In the genomic region with DNA sequence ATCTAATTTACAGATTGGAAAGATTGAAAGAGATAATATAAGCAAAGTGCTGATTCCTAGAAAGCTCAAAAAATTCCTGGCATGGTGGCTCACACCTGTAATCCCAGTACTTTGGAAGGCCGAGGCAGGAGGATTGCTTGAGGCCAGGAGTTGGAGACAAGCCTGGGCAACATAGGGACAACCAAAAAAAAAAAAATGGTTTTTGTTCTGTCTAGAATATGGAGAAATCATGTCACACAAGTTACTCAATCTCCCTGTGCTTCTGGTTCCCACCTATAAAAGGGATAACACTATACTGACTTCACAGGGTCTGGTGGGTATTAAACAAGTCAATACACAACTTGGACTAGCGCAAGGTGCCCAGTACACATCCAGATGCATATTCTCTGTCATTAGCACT, we compare ENCODE assay signal across 16 cellular contexts. TPM values are rescaled to one million over a fixed set of nuclear protein-coding genes. Genes with fewer than 3 reads are reported as not detected.
A peak's percentile ranks its signal among the peaks of the same experiment; 100 is the strongest.
DNase-seq lines count a peak whose midpoint lies in the region; ATAC-seq and TF ChIP-seq lines count a peak whose summit lies in the region.
"Had no signal": no experiment of that assay in that cellular context is flagged by ENCODE, and none has a peak within 500 bp of the region (broad histone marks: within the 10 kb centered on the region; RNA-seq: fewer than 3 reads in every experiment).

No MANE protein-coding gene starts in this region.

- no peak for ATAC-seq in activated T-helper 17 cell treated with anti-CD3 and anti-CD28 coated beads, Interleukin-2, amount 50 U/mL, for 72 hours (replicated peaks)
- ATAC-seq in memory B cell (ENCODE audit: low read depth), result no peak
- ATAC-seq in HG02885 (IDR thresholded peaks at IDR 0.05; ENCODE audit: poor library complexity, unreplicated experiment), result no peak

- H3K4me3 ChIP-seq in ACC112 (ENCODE audit: low read depth, low read length) (no peak overlapping the region), adrenal gland (no peak overlapping the region)
- H3K4me3 ChIP-seq: HAP-1 had no signal

- H3K9me3 ChIP-seq in adrenal gland (replicated peaks in 1 of 3), result no peaks in the 10 kb centered on the region
- H3K9me3 ChIP-seq: HAP-1 had no signal

- H3K9me3 Mint-ChIP-seq in CD14-positive monocyte (no peaks in the 10 kb centered on the region), memory B cell (no peaks in the 10 kb centered on the region)
- no peaks in the 10 kb centered on the region for H3K9me3 Mint-ChIP-seq in activated T-helper 17 cell treated with anti-CD3 and anti-CD28 coated beads, Interleukin-2, amount 50 U/mL, for 72 hours
- H3K9me3 Mint-ChIP-seq: CD4-positive, alpha-beta memory T cell had no signal

- peaks cover 60% of the 10 kb centered on the region for H3K4me1 Mint-ChIP-seq in CD14-positive monocyte
- H3K4me1 Mint-ChIP-seq in activated T-helper 17 cell treated with anti-CD3 and anti-CD28 coated beads, Interleukin-2, amount 50 U/mL, for 72 hours, result peaks cover 35% of the 10 kb centered on the region
- H3K4me1 Mint-ChIP-seq in memory B cell, result peaks cover 65% of the 10 kb centered on the region

- intact Hi-C loops in CD14-positive monocyte (cut with micrococcal nuclease) (no loop called here), adrenal gland (cut with DNase I) (no loop called here)

- no peak overlapping the region for H2AFZ ChIP-seq in ACC112 (ENCODE audit: low read length, unreplicated experiment)

- H3K4me1 ChIP-seq in ACC112 (ENCODE audit: control insufficient read depth, insufficient read depth, low read length, unreplicated experiment) (peaks cover 69% of the 10 kb centered on the region), adrenal gland (replicated peaks in 1 of 2) (peaks cover 25 to 39% of the 10 kb centered on the region in 2 donors)

- TF ChIP-seq CTCF in CD14-positive monocyte (IDR thresholded peaks at IDR 0.05) (no peak), adrenal gland (IDR thresholded peaks at IDR 0.05) (no peak)

- H3K27ac ChIP-seq in ACC112 (ENCODE audit: low read depth, low read length) (peak overlapping the region; percentile 33), adrenal gland (no peak overlapping the region)

- H3K79me2 ChIP-seq in ACC112 (ENCODE audit: control insufficient read depth, insufficient read depth, low read length, unreplicated experiment), result peaks cover 93% of the 10 kb centered on the region

- no peak for DNase-seq in CD14-positive monocyte (ENCODE audit: low spot score)
- no peak for DNase-seq in memory B cell (ENCODE audit: low spot score in 2 of 2)
- no peak for DNase-seq in NCI-H187 treated with DMSO at 0.1 percent for 48 hours (lab: John Stamatoyannopoulos, UW)
- no peak for DNase-seq in adrenal gland
- DNase-seq: ACHN; AML-193; CD4-positive, alpha-beta memory T cell; DMS79; NCI-H1417 treated with DMSO at 0.1 percent for 48 hours; NCI-H2081; NCI-H524 treated with DMSO at 0.1 percent for 48 hours; SHP77 had no signal

- H3K36me3 ChIP-seq in ACC112 (ENCODE audit: insufficient read depth, low read length), result no peaks in the 10 kb centered on the region
- no peaks in the 10 kb centered on the region for H3K36me3 ChIP-seq in adrenal gland (replicated peaks in 1 of 2)
- H3K36me3 ChIP-seq: HAP-1 had no signal

- H3K4me3 Mint-ChIP-seq in CD14-positive monocyte (no peak overlapping the region), memory B cell (peak overlapping the region; percentile 64)
- no peak overlapping the region for H3K4me3 Mint-ChIP-seq in activated T-helper 17 cell treated with anti-CD3 and anti-CD28 coated beads, Interleukin-2, amount 50 U/mL, for 72 hours
- H3K4me3 Mint-ChIP-seq: CD4-positive, alpha-beta memory T cell had no signal

- no peaks in the 10 kb centered on the region for H3K27me3 ChIP-seq in ACC112 (ENCODE audit: insufficient read depth, low read length)
- no peaks in the 10 kb centered on the region for H3K27me3 ChIP-seq in adrenal gland

- H3K36me3 Mint-ChIP-seq in CD14-positive monocyte (peaks cover 0 to 29% of the 10 kb centered on the region in 2 donors), memory B cell (peaks cover 23% of the 10 kb centered on the region)
- peaks cover 19% of the 10 kb centered on the region for H3K36me3 Mint-ChIP-seq in activated T-helper 17 cell treated with anti-CD3 and anti-CD28 coated beads, Interleukin-2, amount 50 U/mL, for 72 hours (ENCODE audit: low read depth)

- 86 to 95% (median 93%) methylated on average over 2 of the region's 2 CpGs for WGBS in adrenal gland, 4 donors

- TF ChIP-seq POLR2A in adrenal gland (IDR thresholded peaks at IDR 0.05), result no peak

- H3K27me3 Mint-ChIP-seq in CD14-positive monocyte (ENCODE audit: low read depth in 3 of 3) (peaks cover 0 to 4% (median 2%) of the 10 kb centered on the region in 3 donors), memory B cell (no peaks in the 10 kb centered on the region)
- no peaks in the 10 kb centered on the region for H3K27me3 Mint-ChIP-seq in activated T-helper 17 cell treated with anti-CD3 and anti-CD28 coated beads, Interleukin-2, amount 50 U/mL, for 72 hours
- H3K27me3 Mint-ChIP-seq: CD4-positive, alpha-beta memory T cell had no signal

- H3K27ac Mint-ChIP-seq in CD14-positive monocyte, result peak overlapping the region; percentile 18 to 76 (median 66)
- peak overlapping the region; percentile 35 for H3K27ac Mint-ChIP-seq in activated T-helper 17 cell treated with anti-CD3 and anti-CD28 coated beads, Interleukin-2, amount 50 U/mL, for 72 hours
- peak overlapping the region; percentile 83 for H3K27ac Mint-ChIP-seq in memory B cell

RNA-seq across cellular contexts. Expression of gene ARHGAP17, which starts 18.4 kb away (rescaled TPM):
- 10 to 100 TPM; 26.5 to 38.4 TPM for polyA plus RNA-seq in CD14-positive monocyte
- 10 to 100 TPM; 47.7 to 73.8 TPM for total RNA-seq in activated T-helper 17 cell treated with anti-CD3 and anti-CD28 coated beads, Interleukin-2, amount 50 U/mL, for 72 hours
- 100 to 1,000 TPM in 1 of 8 donors, 10 to 100 TPM in 7; 42.7 to 105 (median 71.0) TPM for total RNA-seq in adrenal gland
- polyA plus RNA-seq in adrenal gland, result 100 to 1,000 TPM in 1 of 3 donors, 10 to 100 TPM in 2; 84.3 to 103 (median 87.3) TPM
